In genomic region chr9:76700916-76701315, GRCh38 we compare ENCODE assay signal across 21 cellular contexts.
DNase-seq lines count a peak whose midpoint lies in the region; ATAC-seq and TF ChIP-seq lines count a peak whose summit lies in the region.
"Had no signal": no experiment of that assay in that cellular context is flagged by ENCODE, and none has a peak within 500 bp of the region (broad histone marks: within the 10 kb centered on the region; RNA-seq: fewer than 3 reads in every experiment).

No MANE protein-coding gene starts in this region.

- ATAC-seq in SK-N-SH treated with all-trans-retinoic acid at 6 μM for 48 hours (no peak), thoracic aorta (ENCODE audit: insufficient number of reproducible peaks, low FRiP score, low read depth) (no peak), HG03196 (IDR thresholded peaks at IDR 0.05; ENCODE audit: unreplicated experiment) (no peak)
- ATAC-seq: HepG2 had no signal

- no peak for TF ChIP-seq RAD21 in SK-N-SH (IDR thresholded peaks at IDR 0.05; ENCODE audit: low read length)

- H3K4me1 Mint-ChIP-seq in endothelial cell (ENCODE audit: unreplicated experiment) (peaks cover 56% of the 10 kb centered on the region), nephron (peaks cover 34% of the 10 kb centered on the region)

- no peaks in the 10 kb centered on the region for H3K36me3 Mint-ChIP-seq in endothelial cell (ENCODE audit: low read depth, unreplicated experiment)
- no peaks in the 10 kb centered on the region for H3K36me3 Mint-ChIP-seq in nephron (ENCODE audit: low read depth)

- H3K4me3 Mint-ChIP-seq in endothelial cell (ENCODE audit: unreplicated experiment) (no peak overlapping the region), nephron (no peak overlapping the region)
- H3K4me3 Mint-ChIP-seq: B cell had no signal

- DNase-seq in SK-N-SH (no peak), endothelial cell (ENCODE audit: low spot score) (no peak), thoracic aorta (ENCODE audit: low spot score) (no peak), HPDE6-E6E7 (ENCODE audit: extremely low spot score) (no peak), RKO (ENCODE audit: low spot score) (no peak)
- DNase-seq: COR-L47, DMS 273 treated with DMSO at 0.1 percent for 48 hours, HCEC 1CT, KBM-7, NCI-H1694 treated with DMSO at 0.1 percent for 48 hours, NCI-H2107, NCI-H510A, NCI-H748 treated with DMSO at 0.1 percent for 48 hours, SIG-M5 had no signal

- no peaks in the 10 kb centered on the region for H3K36me3 ChIP-seq in SK-N-SH (replicated peaks in 1 of 2; ENCODE audit: control insufficient read depth in 1 of 2, insufficient read depth in 2 of 2, low read length in 1 of 2)
- peaks cover 18% of the 10 kb centered on the region for H3K36me3 ChIP-seq in thoracic aorta

- peaks cover 0 to 22% of the 10 kb centered on the region in 2 experiments; a peak in 2 of 4 replicates for H3K4me1 ChIP-seq in SK-N-SH (ENCODE audit: control insufficient read depth in 1 of 2, insufficient read depth in 2 of 2, low read depth in 1 of 2, low read length in 1 of 2)
- H3K4me1 ChIP-seq in thoracic aorta (ENCODE audit: control insufficient read depth in 1 of 2, low read depth in 2 of 2) = peaks cover 21 to 39% of the 10 kb centered on the region in 2 donors

- H3K4me3 ChIP-seq in SK-N-SH (ENCODE audit: low read depth in 2 of 2, low read length in 1 of 2) (no peak overlapping the region), thoracic aorta (no peak overlapping the region)

- H3K9me3 ChIP-seq in SK-N-SH = no peaks in the 10 kb centered on the region
- no peaks in the 10 kb centered on the region for H3K9me3 ChIP-seq in thoracic aorta

- H3F3A ChIP-seq in SK-N-SH (replicated peaks; ENCODE audit: insufficient read depth) = peaks cover 18% of the 10 kb centered on the region

- no peak overlapping the region; the same call in 1 of the 2 replicates for H3K9ac ChIP-seq in SK-N-SH

- no peaks in the 10 kb centered on the region for H3K9me3 Mint-ChIP-seq in endothelial cell (ENCODE audit: unreplicated experiment)
- H3K9me3 Mint-ChIP-seq in nephron = no peaks in the 10 kb centered on the region

- no peaks in the 10 kb centered on the region for H4K20me1 ChIP-seq in SK-N-SH (ENCODE audit: insufficient read depth)

- H3K27me3 Mint-ChIP-seq in endothelial cell (ENCODE audit: unreplicated experiment) (no peaks in the 10 kb centered on the region), nephron (ENCODE audit: low read depth) (peaks cover 12% of the 10 kb centered on the region)

- TF ChIP-seq CTCF in SK-N-SH (IDR thresholded peaks at IDR 0.05) (no peak), endothelial cell (IDR thresholded peaks at IDR 0.05; ENCODE audit: unreplicated experiment) (no peak), nephron (IDR thresholded peaks at IDR 0.05; ENCODE audit: unreplicated experiment in 3 of 3) (no peak), thoracic aorta (IDR thresholded peaks at IDR 0.05) (no peak)

- 41% methylated on average over 4 of the region's 4 CpGs for WGBS in SK-N-SH (ENCODE audit: low lambda C conversion rate)

- H3K27me3 ChIP-seq in SK-N-SH (ENCODE audit: insufficient read depth) (peaks cover 4% of the 10 kb centered on the region; the same call in 1 of the 2 replicates), thoracic aorta (replicated peaks; ENCODE audit: insufficient read depth) (no peaks in the 10 kb centered on the region)

- no peaks in the 10 kb centered on the region for H3K9me2 ChIP-seq in SK-N-SH

- no peak for TF ChIP-seq EP300 in SK-N-SH (IDR thresholded peaks at IDR 0.05; ENCODE audit: borderline replicate concordance in 1 of 2, low read depth in 1 of 2, low read length in 1 of 2)

- H2AFZ ChIP-seq in SK-N-SH (ENCODE audit: low read depth) = peak overlapping the region; percentile 12

- peak overlapping the region; percentile 85 for H3K27ac Mint-ChIP-seq in endothelial cell (ENCODE audit: unreplicated experiment)
- peak overlapping the region; percentile 47 to 93 (median 86) for H3K27ac Mint-ChIP-seq in nephron
- H3K27ac Mint-ChIP-seq: B cell had no signal

- H3K27ac ChIP-seq in SK-N-SH (ENCODE audit: low read depth in 2 of 2, low read length in 1 of 2) = peak overlapping the region in 1 of 2 experiments; percentile 64; a peak in 2 of 4 replicates
- H3K27ac ChIP-seq in thoracic aorta = peak overlapping the region; percentile 44 to 46
- H3K27ac ChIP-seq: 22Rv1, RWPE1 had no signal

- POLR2A ChIA-PET in SK-N-SH (lab: Yijun Ruan, JAX) = no interaction called here

- no peak overlapping the region for H3K4me2 ChIP-seq in SK-N-SH

- H3K79me2 ChIP-seq in SK-N-SH (ENCODE audit: insufficient read depth) = no peaks in the 10 kb centered on the region

- CTCF ChIA-PET in SK-N-SH (lab: Yijun Ruan, JAX) = interaction anchor here (0.6 to 1.4 kb wide), 4 partner anchors 8 to 281 kb away, joined by 3 to 5 read pairs (median 4); no protein-coding TSS in a partner anchor

TF ChIP-seq in SK-N-SH, 30 proteins besides CTCF, POLR2A, EP300 and RAD21:
- TF ChIP-seq GATA2 (CRISPR knock-in tag; IDR thresholded peaks at IDR 0.05) (no peak), MEF2A (IDR thresholded peaks at IDR 0.05; ENCODE audit: borderline replicate concordance, low read depth) (no peak), EZH2phosphoT487 (IDR thresholded peaks at IDR 0.05; ENCODE audit: borderline replicate concordance, low read depth) (no peak), RFX5 (IDR thresholded peaks at IDR 0.05; ENCODE audit: low read length) (no peak), FOXJ3 (CRISPR knock-in tag; IDR thresholded peaks at IDR 0.05) (no peak)
- TF ChIP-seq, protein P1, sequence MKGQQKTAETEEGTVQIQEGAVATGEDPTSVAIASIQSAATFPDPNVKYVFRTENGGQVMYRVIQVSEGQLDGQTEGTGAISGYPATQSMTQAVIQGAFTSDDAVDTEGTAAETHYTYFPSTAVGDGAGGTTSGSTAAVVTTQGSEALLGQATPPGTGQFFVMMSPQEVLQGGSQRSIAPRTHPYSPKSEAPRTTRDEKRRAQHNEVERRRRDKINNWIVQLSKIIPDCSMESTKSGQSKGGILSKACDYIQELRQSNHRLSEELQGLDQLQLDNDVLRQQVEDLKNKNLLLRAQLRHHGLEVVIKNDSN (IDR thresholded peaks at IDR 0.05; ENCODE audit: borderline replicate concordance, low read depth) = no peak

TF ChIP-seq in SK-N-SH treated with all-trans-retinoic acid at 6 μM for 48 hours, 23 proteins besides CTCF, POLR2A, EP300 and RAD21 (continues in another document):
- TF ChIP-seq ESRRG (CRISPR knock-in tag; IDR thresholded peaks at IDR 0.05) (no peak), BACH2 (CRISPR knock-in tag; IDR thresholded peaks at IDR 0.05; ENCODE audit: borderline replicate concordance) (no peak), SNAI2 (CRISPR knock-in tag; IDR thresholded peaks at IDR 0.05) (no peak), PATZ1 (CRISPR knock-in tag; IDR thresholded peaks at IDR 0.05; ENCODE audit: borderline replicate concordance) (no peak), RARB (CRISPR knock-in tag; IDR thresholded peaks at IDR 0.05) (no peak), ZFP30 (CRISPR knock-in tag; IDR thresholded peaks at IDR 0.05) (no peak), PPARA (CRISPR knock-in tag; IDR thresholded peaks at IDR 0.05; ENCODE audit: borderline replicate concordance) (no peak), TOX (CRISPR knock-in tag; IDR thresholded peaks at IDR 0.05; ENCODE audit: borderline replicate concordance) (no peak), TCF4 (CRISPR knock-in tag; IDR thresholded peaks at IDR 0.05; ENCODE audit: borderline replicate concordance) (no peak), ZFP3 (CRISPR knock-in tag; IDR thresholded peaks at IDR 0.05) (no peak), TSHZ2 (CRISPR knock-in tag; IDR thresholded peaks at IDR 0.05) (no peak), ISL1 (CRISPR knock-in tag; IDR thresholded peaks at IDR 0.05) (no peak), CSDC2 (CRISPR knock-in tag; IDR thresholded peaks at IDR 0.05) (no peak), ZNF565 (CRISPR knock-in tag; conservative IDR thresholded peaks at IDR 0.05; ENCODE audit: low read depth) (no peak), ZNF70 (CRISPR knock-in tag; IDR thresholded peaks at IDR 0.05) (no peak)
